Comparison of ENCODE assay signal across 1 cellular context in genomic region chr15:59189224-59189623, GRCh38.
TF ChIP-seq lines count a peak whose summit lies in the region.

No MANE protein-coding gene starts in this region.

TF ChIP-seq in GM23338, 12 proteins besides CTCF, POLR2A, EP300 and RAD21 (continued from another document):
- no peak for TF ChIP-seq ZNF462 (CRISPR knock-in tag; IDR thresholded peaks at IDR 0.05)
- TF ChIP-seq EZH2phosphoT487 (IDR thresholded peaks at IDR 0.05; ENCODE audit: unreplicated experiment): no peak
- TF ChIP-seq ETS1 (IDR thresholded peaks at IDR 0.05): no peak
- no peak for TF ChIP-seq EZH2 (IDR thresholded peaks at IDR 0.05; ENCODE audit: low read depth, unreplicated experiment)
- TF ChIP-seq ZNF114 (CRISPR knock-in tag; IDR thresholded peaks at IDR 0.05): no peak
- TF ChIP-seq STAT1 (IDR thresholded peaks at IDR 0.05; ENCODE audit: unreplicated experiment): no peak
- no peak for TF ChIP-seq JUNB (IDR thresholded peaks at IDR 0.05; ENCODE audit: unreplicated experiment)
- TF ChIP-seq CREB1 (CRISPR knock-in tag; IDR thresholded peaks at IDR 0.05; ENCODE audit: low read depth): no peak
- no peak for TF ChIP-seq POLR2AphosphoS5 (IDR thresholded peaks at IDR 0.05; ENCODE audit: low read depth)
TF ChIP-seq in GM23338: peak in this region for 0.
